Comparison of ENCODE assay signal across 8 cellular contexts in the genomic region with DNA sequence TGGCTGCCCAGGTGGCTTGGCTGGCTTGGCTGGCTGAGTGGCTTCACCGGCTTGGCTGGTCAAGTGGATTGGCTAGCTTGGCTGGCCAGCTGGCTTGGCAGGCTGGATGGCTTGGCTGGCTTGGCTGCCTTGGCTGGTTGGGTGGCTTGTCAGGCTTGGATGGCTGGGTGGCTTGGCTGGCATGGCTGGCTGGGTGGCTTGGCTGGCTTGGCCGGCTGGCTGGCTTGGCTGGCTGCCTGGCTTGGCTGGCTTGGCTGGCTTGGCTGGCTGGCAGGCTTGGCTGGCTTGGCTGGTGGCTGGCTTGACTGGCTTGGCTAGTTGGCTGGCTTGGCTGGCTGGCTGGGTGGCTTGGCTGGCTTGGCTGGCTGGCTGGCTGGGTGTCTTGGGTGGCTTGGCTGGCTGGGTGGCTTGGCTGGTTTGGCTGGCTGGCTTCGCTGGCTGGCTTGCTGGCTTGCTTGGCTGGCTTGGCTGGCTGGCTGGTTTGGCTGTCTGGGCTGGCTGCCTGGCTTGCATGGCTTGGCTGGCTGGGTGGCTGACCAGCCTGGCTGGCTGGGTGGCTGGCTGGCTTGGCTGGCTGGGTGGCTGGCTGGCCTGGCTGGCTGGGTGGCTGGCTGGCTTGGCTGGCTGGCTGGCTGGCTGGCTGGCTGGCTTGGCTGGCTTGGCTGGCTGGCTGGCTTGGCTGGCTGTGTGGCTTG.
DNase-seq lines count a peak whose midpoint lies in the region; ATAC-seq and TF ChIP-seq lines count a peak whose summit lies in the region.
"Not testable (repeated sequence)": the region's sequence is repeated elsewhere in the genome, so short reads cannot be mapped to it uniquely, and the experiment has no call there.

No MANE protein-coding gene starts in this region.

- not testable (repeated sequence) for H3K36me3 ChIP-seq in BE2C

- intact Hi-C loops in activated CD8-positive, alpha-beta T cell treated with anti-CD3 and anti-CD28 coated beads for 36 hours (cut with micrococcal nuclease): not testable (repeated sequence)

- H3K4me3 Mint-ChIP-seq in activated CD8-positive, alpha-beta T cell treated with anti-CD3 and anti-CD28 coated beads for 36 hours; effector memory CD8-positive, alpha-beta T cell; osteocyte (ENCODE audit: unreplicated experiment): not testable (repeated sequence)

- not testable (repeated sequence) for ATAC-seq in activated CD8-positive, alpha-beta T cell treated with anti-CD3 and anti-CD28 coated beads for 36 hours; effector memory CD8-positive, alpha-beta T cell (replicated peaks); left lobe of liver

- H3K4me1 ChIP-seq in BE2C: not testable (repeated sequence)

- H3K9me3 ChIP-seq in BE2C: not testable (repeated sequence)

- CTCF ChIA-PET in RWPE1 (lab: Yijun Ruan, JAX); activated CD8-positive, alpha-beta T cell treated with anti-CD3 and anti-CD28 coated beads for 36 hours (lab: Charles Lee): not testable (repeated sequence)

- not testable (repeated sequence) for H3K9me3 Mint-ChIP-seq in activated CD8-positive, alpha-beta T cell treated with anti-CD3 and anti-CD28 coated beads for 36 hours; effector memory CD8-positive, alpha-beta T cell; osteocyte (ENCODE audit: unreplicated experiment)

- H3K4me1 Mint-ChIP-seq in activated CD8-positive, alpha-beta T cell treated with anti-CD3 and anti-CD28 coated beads for 36 hours (ENCODE audit: low read depth); effector memory CD8-positive, alpha-beta T cell (ENCODE audit: low read depth in 2 of 2); osteocyte (ENCODE audit: unreplicated experiment): not testable (repeated sequence)

- not testable (repeated sequence) for H3K27me3 Mint-ChIP-seq in activated CD8-positive, alpha-beta T cell treated with anti-CD3 and anti-CD28 coated beads for 36 hours; effector memory CD8-positive, alpha-beta T cell; osteocyte (ENCODE audit: unreplicated experiment)

- POLR2A ChIA-PET in RWPE1 (lab: Yijun Ruan, JAX; ENCODE audit: low non-redundant PET); activated CD8-positive, alpha-beta T cell treated with anti-CD3 and anti-CD28 coated beads for 36 hours (lab: Charles Lee): not testable (repeated sequence)

- not testable (repeated sequence) for H3K27me3 ChIP-seq in BE2C

- not testable (repeated sequence) for H3K4me3 ChIP-seq in BE2C (ENCODE audit: low read depth, low read length)

- DNase-seq in BE2C (peak; percentile 28), left lobe of liver (ENCODE audit: low spot score) (peak; percentile 58), osteocyte (ENCODE audit: extremely low spot score, unreplicated experiment) (peak; percentile 90)
- not testable (repeated sequence) for DNase-seq in RWPE1 (ENCODE audit: low spot score)
- peak; percentile 2 for DNase-seq in activated CD8-positive, alpha-beta T cell treated with anti-CD3 and anti-CD28 coated beads for 36 hours
- DNase-seq in activated naive CD4-positive, alpha-beta T cell treated with Interleukin-2 at 50 U/mL for 16 hours: peak; percentile 3
- peak; percentile 0 to 5 (median 3) for DNase-seq in effector memory CD8-positive, alpha-beta T cell
- DNase-seq in stimulated activated CD8-positive, alpha-beta memory T cell treated with anti-CD3 and anti-CD28 coated beads, Interleukin-4, amount 100 ng/mL, for 4 hours (ENCODE audit: low read depth in 2 of 2, low spot score in 1 of 2): peak; percentile 1 to 3

- peak overlapping the region; percentile 77 for H3K27ac ChIP-seq in RWPE1

- H3K36me3 Mint-ChIP-seq in activated CD8-positive, alpha-beta T cell treated with anti-CD3 and anti-CD28 coated beads for 36 hours (ENCODE audit: low read depth); effector memory CD8-positive, alpha-beta T cell (ENCODE audit: insufficient read depth); osteocyte (ENCODE audit: unreplicated experiment): not testable (repeated sequence)

- not testable (repeated sequence) for TF ChIP-seq CTCF in BE2C (IDR thresholded peaks at IDR 0.05; ENCODE audit: low read depth, low read length); RWPE1 (conservative IDR thresholded peaks at IDR 0.05; ENCODE audit: low read depth); activated CD8-positive, alpha-beta T cell treated with anti-CD3 and anti-CD28 coated beads for 36 hours (IDR thresholded peaks at IDR 0.05); osteocyte (IDR thresholded peaks at IDR 0.05)

- H3K27ac Mint-ChIP-seq in activated CD8-positive, alpha-beta T cell treated with anti-CD3 and anti-CD28 coated beads for 36 hours; effector memory CD8-positive, alpha-beta T cell; osteocyte (ENCODE audit: unreplicated experiment): not testable (repeated sequence)
